9 cellular contexts compared by ENCODE assay signal in the genomic region with DNA sequence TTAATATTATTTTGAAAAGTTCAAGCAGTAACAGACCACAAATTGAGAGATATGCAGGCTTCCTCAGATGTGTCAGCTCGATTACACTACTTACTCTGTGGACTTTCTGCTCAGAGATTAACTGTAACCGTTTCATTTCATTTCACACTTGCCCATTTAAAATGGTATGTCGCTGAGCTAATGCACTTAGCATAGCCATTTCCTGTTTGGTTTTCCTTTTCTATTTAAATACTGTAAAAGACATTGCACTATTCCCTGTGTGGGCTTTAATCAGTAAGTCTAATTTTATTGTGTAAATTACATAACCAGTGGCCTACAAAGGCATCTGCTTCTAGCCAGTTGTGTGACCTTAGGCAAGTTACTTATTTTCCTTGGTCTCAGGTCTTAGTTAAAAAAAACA.
DNase-seq lines count a peak whose midpoint lies in the region; ATAC-seq and TF ChIP-seq lines count a peak whose summit lies in the region.
"Had no signal": no experiment of that assay in that cellular context is flagged by ENCODE, and none has a peak within 500 bp of the region (broad histone marks: within the 10 kb centered on the region; RNA-seq: fewer than 3 reads in every experiment).

No MANE protein-coding gene starts in this region.

- peak overlapping the region; percentile 68 for H3K27ac ChIP-seq in A673 (ENCODE audit: low read depth, low read length, poor library complexity, severe bottlenecking)
- H3K27ac ChIP-seq in left lung, result peak overlapping the region; percentile 45 to 48

- H3K9me3 ChIP-seq in A673 (ENCODE audit: low read depth, low read length, poor library complexity, severe bottlenecking) (no peaks in the 10 kb centered on the region), left lung (no peaks in the 10 kb centered on the region)

- H3K27me3 ChIP-seq in A673 (replicated peaks; ENCODE audit: insufficient read depth, low read depth, low read length, poor library complexity), result no peaks in the 10 kb centered on the region
- no peaks in the 10 kb centered on the region for H3K27me3 ChIP-seq in left lung

- no peaks in the 10 kb centered on the region for H3K27me3 Mint-ChIP-seq in Calu3 (ENCODE audit: unreplicated experiment)

- intact Hi-C loops in A673 (cut with micrococcal nuclease; ENCODE audit: unreplicated experiment), result no loop called here
- intact Hi-C loops in left lung (cut with DNase I), result no loop called here
- intact Hi-C loops in Calu3 (cut with micrococcal nuclease; ENCODE audit: unreplicated experiment), result no loop called here

- TF ChIP-seq CTCF in A673 (conservative IDR thresholded peaks at IDR 0.05; ENCODE audit: low read depth, low read length), result no peak
- no peak for TF ChIP-seq CTCF in cardiac fibroblast (IDR thresholded peaks at IDR 0.05; ENCODE audit: low read depth, low read length)
- no peak for TF ChIP-seq CTCF in left lung (IDR thresholded peaks at IDR 0.05)
- TF ChIP-seq CTCF in Calu3 (IDR thresholded peaks at IDR 0.05; ENCODE audit: unreplicated experiment), result no peak

- H3K4me1 ChIP-seq in A673 (ENCODE audit: insufficient read depth, low read length, poor library complexity, severe bottlenecking), result peaks cover 21% of the 10 kb centered on the region
- peaks cover 9 to 12% of the 10 kb centered on the region in 2 donors for H3K4me1 ChIP-seq in left lung

- H3K36me3 ChIP-seq in A673 (ENCODE audit: insufficient read depth, low read length, poor library complexity, severe bottlenecking) (no peaks in the 10 kb centered on the region), left lung (no peaks in the 10 kb centered on the region)

- no peak overlapping the region for H3K4me3 Mint-ChIP-seq in Calu3 (ENCODE audit: low read depth, unreplicated experiment)

- H3K36me3 Mint-ChIP-seq in Calu3 (ENCODE audit: insufficient read depth, unreplicated experiment), result no peaks in the 10 kb centered on the region

- H3K4me3 ChIP-seq in A673 (ENCODE audit: low read depth, low read length, poor library complexity, severe bottlenecking), result peak overlapping the region; percentile 4
- no peak overlapping the region for H3K4me3 ChIP-seq in cardiac fibroblast (replicated peaks in 1 of 2; ENCODE audit: low read depth in 2 of 2, low read length in 2 of 2)
- H3K4me3 ChIP-seq in left lung, result no peak overlapping the region

- BruUV-seq in A673 (replicated peaks; lab: Mats Ljungman, UMichigan) (no TSS peak), Calu3 (replicated peaks; lab: Mats Ljungman, UMichigan) (no TSS peak)

- no peaks in the 10 kb centered on the region for H3K9me3 Mint-ChIP-seq in Calu3 (ENCODE audit: low read depth, unreplicated experiment)

- in situ Hi-C loops in ACHN (cut with HindIII; ENCODE audit: low pct_ligation_motif_present, low pct_unique_long_range_greater_than_20kb, low sequenced_read_pairs), result no loop called here

- H3K4me1 Mint-ChIP-seq in Calu3 (ENCODE audit: low read depth, unreplicated experiment), result no peaks in the 10 kb centered on the region

- CTCF ChIA-PET in A673 (lab: Charles Lee) (interaction anchor here (0.6 to 1.1 kb wide), 4 partner anchors 12 to 708 kb away, joined by 3 read pairs; no protein-coding TSS in a partner anchor), Calu3 (lab: Charles Lee) (no interaction called here)

- ATAC-seq in left lung (peak; percentile 64), GM21717 (IDR thresholded peaks at IDR 0.05; ENCODE audit: unreplicated experiment) (no peak)

- DNase-seq in A673 (ENCODE audit: low spot score), result peak; percentile 87
- DNase-seq in HT1080 (ENCODE audit: low read depth), result peak; percentile 18
- peak; percentile 18 to 52 for DNase-seq in cardiac fibroblast (ENCODE audit: low read depth in 2 of 2)
- DNase-seq in left lung, result no peak
- no peak for DNase-seq in COLO668 (lab: John Stamatoyannopoulos, UW; ENCODE audit: unreplicated experiment)
- DNase-seq in ACHN, result no peak
- DNase-seq in Calu3, result no peak
- DNase-seq: activated CD8-positive, alpha-beta memory T cell treated with anti-CD3 and anti-CD28 coated beads, Interleukin-2, amount 50 U/mL, for 48 hours had no signal

- POLR2A ChIA-PET in A673 (lab: Charles Lee; ENCODE audit: low non-redundant PET), result no interaction called here

- no peak overlapping the region for H3K27ac Mint-ChIP-seq in Calu3 (ENCODE audit: unreplicated experiment)

Comparison
In these comparisons a context has a peak if more than half of its experiments do, and no peak if none do; other contexts are left out.
1. DNase-seq: peak in A673 (single experiment), HT1080 (single experiment) and cardiac fibroblast (2 of 2); none in left lung (0 of 2), COLO668 (single experiment), ACHN (single experiment) and Calu3 (single experiment).